2 cellular contexts compared by ENCODE assay signal in the genomic region with DNA sequence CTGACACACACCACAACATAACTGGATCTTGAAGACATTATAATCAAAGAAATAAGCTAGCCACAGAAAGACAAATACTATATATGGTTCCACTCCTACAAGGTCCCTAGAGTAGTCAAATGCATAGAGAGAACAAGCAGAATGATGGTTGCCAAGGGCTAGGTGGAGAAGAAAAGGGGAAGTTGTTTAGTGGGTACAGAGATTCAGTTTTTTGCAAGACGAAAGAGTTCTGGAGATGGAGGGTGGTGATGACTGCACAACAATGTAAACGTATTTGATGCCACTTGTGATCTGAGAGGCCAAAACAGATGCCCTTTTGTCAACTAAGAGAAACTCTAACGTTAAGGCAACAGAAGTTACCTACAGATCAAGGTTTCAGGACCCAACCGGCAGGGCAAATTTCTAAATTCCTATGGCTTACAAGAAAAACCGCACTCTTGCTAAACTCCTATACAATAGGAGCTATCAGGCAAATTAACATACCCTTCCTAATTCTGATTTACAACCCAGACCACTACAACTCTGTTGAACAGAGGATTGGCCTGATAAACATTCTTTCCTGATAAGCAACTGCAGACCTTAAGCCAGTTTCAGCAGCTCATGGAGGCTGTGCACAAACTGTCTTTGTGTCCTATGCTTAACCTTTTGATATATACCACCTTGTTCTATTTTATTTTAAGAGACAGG.
TF ChIP-seq lines count a peak whose summit lies in the region.

No MANE protein-coding gene starts in this region.

TF ChIP-seq in GM23338, 12 proteins besides CTCF, POLR2A, EP300 and RAD21 (continued from another document):
- TF ChIP-seq CREB1 (CRISPR knock-in tag; IDR thresholded peaks at IDR 0.05; ENCODE audit: low read depth) (no peak), JUNB (IDR thresholded peaks at IDR 0.05; ENCODE audit: unreplicated experiment) (no peak), ZNF114 (CRISPR knock-in tag; IDR thresholded peaks at IDR 0.05) (no peak), EZH2phosphoT487 (IDR thresholded peaks at IDR 0.05; ENCODE audit: unreplicated experiment) (no peak)

TF ChIP-seq in GM12878, 131 proteins besides CTCF, POLR2A, EP300 and RAD21 (continued from another document):
- TF ChIP-seq, protein P1, sequence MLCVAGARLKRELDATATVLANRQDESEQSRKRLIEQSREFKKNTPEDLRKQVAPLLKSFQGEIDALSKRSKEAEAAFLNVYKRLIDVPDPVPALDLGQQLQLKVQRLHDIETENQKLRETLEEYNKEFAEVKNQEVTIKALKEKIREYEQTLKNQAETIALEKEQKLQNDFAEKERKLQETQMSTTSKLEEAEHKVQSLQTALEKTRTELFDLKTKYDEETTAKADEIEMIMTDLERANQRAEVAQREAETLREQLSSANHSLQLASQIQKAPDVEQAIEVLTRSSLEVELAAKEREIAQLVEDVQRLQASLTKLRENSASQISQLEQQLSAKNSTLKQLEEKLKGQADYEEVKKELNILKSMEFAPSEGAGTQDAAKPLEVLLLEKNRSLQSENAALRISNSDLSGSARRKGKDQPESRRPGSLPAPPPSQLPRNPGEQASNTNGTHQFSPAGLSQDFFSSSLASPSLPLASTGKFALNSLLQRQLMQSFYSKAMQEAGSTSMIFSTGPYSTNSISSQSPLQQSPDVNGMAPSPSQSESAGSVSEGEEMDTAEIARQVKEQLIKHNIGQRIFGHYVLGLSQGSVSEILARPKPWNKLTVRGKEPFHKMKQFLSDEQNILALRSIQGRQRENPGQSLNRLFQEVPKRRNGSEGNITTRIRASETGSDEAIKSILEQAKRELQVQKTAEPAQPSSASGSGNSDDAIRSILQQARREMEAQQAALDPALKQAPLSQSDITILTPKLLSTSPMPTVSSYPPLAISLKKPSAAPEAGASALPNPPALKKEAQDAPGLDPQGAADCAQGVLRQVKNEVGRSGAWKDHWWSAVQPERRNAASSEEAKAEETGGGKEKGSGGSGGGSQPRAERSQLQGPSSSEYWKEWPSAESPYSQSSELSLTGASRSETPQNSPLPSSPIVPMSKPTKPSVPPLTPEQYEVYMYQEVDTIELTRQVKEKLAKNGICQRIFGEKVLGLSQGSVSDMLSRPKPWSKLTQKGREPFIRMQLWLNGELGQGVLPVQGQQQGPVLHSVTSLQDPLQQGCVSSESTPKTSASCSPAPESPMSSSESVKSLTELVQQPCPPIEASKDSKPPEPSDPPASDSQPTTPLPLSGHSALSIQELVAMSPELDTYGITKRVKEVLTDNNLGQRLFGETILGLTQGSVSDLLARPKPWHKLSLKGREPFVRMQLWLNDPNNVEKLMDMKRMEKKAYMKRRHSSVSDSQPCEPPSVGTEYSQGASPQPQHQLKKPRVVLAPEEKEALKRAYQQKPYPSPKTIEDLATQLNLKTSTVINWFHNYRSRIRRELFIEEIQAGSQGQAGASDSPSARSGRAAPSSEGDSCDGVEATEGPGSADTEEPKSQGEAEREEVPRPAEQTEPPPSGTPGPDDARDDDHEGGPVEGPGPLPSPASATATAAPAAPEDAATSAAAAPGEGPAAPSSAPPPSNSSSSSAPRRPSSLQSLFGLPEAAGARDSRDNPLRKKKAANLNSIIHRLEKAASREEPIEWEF (IDR thresholded peaks at IDR 0.05; ENCODE audit: insufficient replicate concordance, low read depth, low read length): no peak
- TF ChIP-seq SP1 (IDR thresholded peaks at IDR 0.05; ENCODE audit: low read depth, low read length) (no peak), CEBPB (IDR thresholded peaks at IDR 0.05; ENCODE audit: borderline replicate concordance in 1 of 2, low read depth in 2 of 2, low read length in 2 of 2) (no peak)
- TF ChIP-seq, protein P2, sequence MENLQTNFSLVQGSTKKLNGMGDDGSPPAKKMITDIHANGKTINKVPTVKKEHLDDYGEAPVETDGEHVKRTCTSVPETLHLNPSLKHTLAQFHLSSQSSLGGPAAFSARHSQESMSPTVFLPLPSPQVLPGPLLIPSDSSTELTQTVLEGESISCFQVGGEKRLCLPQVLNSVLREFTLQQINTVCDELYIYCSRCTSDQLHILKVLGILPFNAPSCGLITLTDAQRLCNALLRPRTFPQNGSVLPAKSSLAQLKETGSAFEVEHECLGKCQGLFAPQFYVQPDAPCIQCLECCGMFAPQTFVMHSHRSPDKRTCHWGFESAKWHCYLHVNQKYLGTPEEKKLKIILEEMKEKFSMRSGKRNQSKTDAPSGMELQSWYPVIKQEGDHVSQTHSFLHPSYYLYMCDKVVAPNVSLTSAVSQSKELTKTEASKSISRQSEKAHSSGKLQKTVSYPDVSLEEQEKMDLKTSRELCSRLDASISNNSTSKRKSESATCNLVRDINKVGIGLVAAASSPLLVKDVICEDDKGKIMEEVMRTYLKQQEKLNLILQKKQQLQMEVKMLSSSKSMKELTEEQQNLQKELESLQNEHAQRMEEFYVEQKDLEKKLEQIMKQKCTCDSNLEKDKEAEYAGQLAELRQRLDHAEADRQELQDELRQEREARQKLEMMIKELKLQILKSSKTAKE (IDR thresholded peaks at IDR 0.05; ENCODE audit: low read depth, poor library complexity, severe bottlenecking): no peak
TF ChIP-seq in GM12878: peak in this region for 0.
